Comparison of ENCODE assay signal across 1 cellular context in the genomic region with DNA sequence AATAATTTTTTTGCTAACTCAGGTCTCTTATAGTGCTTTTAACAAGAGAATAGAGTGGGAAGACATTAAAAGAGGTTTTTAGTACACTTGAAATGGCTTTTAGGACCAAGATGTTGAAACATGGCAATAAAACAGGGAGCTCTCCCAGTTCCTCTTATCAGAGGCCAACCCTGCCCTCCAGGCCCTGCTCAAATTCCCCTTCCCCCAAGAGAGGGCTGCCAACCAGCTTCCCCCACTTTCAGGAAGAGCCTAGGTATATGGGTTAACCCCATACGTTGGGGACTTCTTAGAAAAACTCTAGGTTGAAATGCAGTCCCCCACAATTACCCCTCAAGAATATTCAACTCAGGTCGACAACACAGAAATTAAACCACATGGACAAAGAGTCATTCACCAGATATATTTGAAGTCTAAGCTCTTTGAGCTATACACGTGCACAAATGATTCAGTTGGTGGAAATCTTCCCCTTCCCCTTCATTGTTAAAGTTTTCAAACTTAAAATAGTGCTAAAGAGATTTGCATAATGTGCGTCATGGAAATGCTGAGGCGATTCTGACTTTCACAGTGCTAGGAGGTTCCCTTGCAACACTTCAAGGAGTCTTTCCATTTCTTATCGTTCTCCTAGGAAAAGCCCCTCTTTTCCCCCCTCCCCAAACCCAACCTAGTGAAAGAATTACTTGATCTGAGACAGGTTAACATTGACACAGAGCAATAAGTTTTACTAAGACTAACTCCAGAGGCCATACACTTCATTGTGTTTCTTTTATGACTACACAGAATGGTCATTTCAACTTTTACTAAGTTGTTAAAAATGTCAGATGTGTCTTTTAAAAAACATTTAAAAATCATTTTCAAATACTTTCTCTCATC.
TF ChIP-seq lines count a peak whose summit lies in the region.

No MANE protein-coding gene starts in this region.

TF ChIP-seq in WTC11, 78 proteins besides CTCF, POLR2A, EP300 and RAD21 (continued from another document):
- TF ChIP-seq, protein P1, sequence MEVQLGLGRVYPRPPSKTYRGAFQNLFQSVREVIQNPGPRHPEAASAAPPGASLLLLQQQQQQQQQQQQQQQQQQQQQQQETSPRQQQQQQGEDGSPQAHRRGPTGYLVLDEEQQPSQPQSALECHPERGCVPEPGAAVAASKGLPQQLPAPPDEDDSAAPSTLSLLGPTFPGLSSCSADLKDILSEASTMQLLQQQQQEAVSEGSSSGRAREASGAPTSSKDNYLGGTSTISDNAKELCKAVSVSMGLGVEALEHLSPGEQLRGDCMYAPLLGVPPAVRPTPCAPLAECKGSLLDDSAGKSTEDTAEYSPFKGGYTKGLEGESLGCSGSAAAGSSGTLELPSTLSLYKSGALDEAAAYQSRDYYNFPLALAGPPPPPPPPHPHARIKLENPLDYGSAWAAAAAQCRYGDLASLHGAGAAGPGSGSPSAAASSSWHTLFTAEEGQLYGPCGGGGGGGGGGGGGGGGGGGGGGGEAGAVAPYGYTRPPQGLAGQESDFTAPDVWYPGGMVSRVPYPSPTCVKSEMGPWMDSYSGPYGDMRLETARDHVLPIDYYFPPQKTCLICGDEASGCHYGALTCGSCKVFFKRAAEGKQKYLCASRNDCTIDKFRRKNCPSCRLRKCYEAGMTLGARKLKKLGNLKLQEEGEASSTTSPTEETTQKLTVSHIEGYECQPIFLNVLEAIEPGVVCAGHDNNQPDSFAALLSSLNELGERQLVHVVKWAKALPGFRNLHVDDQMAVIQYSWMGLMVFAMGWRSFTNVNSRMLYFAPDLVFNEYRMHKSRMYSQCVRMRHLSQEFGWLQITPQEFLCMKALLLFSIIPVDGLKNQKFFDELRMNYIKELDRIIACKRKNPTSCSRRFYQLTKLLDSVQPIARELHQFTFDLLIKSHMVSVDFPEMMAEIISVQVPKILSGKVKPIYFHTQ (CRISPR knock-in tag; IDR thresholded peaks at IDR 0.05): no peak
- no peak for TF ChIP-seq ATF1 (CRISPR knock-in tag; IDR thresholded peaks at IDR 0.05)
- TF ChIP-seq, protein P2, sequence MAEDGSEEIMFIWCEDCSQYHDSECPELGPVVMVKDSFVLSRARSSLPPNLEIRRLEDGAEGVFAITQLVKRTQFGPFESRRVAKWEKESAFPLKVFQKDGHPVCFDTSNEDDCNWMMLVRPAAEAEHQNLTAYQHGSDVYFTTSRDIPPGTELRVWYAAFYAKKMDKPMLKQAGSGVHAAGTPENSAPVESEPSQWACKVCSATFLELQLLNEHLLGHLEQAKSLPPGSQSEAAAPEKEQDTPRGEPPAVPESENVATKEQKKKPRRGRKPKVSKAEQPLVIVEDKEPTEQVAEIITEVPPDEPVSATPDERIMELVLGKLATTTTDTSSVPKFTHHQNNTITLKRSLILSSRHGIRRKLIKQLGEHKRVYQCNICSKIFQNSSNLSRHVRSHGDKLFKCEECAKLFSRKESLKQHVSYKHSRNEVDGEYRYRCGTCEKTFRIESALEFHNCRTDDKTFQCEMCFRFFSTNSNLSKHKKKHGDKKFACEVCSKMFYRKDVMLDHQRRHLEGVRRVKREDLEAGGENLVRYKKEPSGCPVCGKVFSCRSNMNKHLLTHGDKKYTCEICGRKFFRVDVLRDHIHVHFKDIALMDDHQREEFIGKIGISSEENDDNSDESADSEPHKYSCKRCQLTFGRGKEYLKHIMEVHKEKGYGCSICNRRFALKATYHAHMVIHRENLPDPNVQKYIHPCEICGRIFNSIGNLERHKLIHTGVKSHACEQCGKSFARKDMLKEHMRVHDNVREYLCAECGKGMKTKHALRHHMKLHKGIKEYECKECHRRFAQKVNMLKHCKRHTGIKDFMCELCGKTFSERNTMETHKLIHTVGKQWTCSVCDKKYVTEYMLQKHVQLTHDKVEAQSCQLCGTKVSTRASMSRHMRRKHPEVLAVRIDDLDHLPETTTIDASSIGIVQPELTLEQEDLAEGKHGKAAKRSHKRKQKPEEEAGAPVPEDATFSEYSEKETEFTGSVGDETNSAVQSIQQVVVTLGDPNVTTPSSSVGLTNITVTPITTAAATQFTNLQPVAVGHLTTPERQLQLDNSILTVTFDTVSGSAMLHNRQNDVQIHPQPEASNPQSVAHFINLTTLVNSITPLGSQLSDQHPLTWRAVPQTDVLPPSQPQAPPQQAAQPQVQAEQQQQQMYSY (CRISPR knock-in tag; IDR thresholded peaks at IDR 0.05): no peak
- TF ChIP-seq SMAD3 (CRISPR knock-in tag; IDR thresholded peaks at IDR 0.05; ENCODE audit: borderline replicate concordance): no peak
- TF ChIP-seq NR1H2 (CRISPR knock-in tag; IDR thresholded peaks at IDR 0.05): no peak
- no peak for TF ChIP-seq CREM (CRISPR knock-in tag; IDR thresholded peaks at IDR 0.05)
- TF ChIP-seq ETV6 (CRISPR knock-in tag; IDR thresholded peaks at IDR 0.05): no peak
- TF ChIP-seq TEAD4 (CRISPR knock-in tag; IDR thresholded peaks at IDR 0.05): no peak
- TF ChIP-seq, protein P3, sequence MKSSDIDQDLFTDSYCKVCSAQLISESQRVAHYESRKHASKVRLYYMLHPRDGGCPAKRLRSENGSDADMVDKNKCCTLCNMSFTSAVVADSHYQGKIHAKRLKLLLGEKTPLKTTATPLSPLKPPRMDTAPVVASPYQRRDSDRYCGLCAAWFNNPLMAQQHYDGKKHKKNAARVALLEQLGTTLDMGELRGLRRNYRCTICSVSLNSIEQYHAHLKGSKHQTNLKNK (CRISPR knock-in tag; IDR thresholded peaks at IDR 0.05): no peak
- TF ChIP-seq GTF2I (CRISPR knock-in tag; conservative IDR thresholded peaks at IDR 0.05): no peak
- no peak for TF ChIP-seq TEAD1 (CRISPR knock-in tag; IDR thresholded peaks at IDR 0.05)
- no peak for TF ChIP-seq ESRRA (CRISPR knock-in tag; IDR thresholded peaks at IDR 0.05; ENCODE audit: borderline replicate concordance)
